ENCODE assay signal across 1 cellular context in the genomic region with DNA sequence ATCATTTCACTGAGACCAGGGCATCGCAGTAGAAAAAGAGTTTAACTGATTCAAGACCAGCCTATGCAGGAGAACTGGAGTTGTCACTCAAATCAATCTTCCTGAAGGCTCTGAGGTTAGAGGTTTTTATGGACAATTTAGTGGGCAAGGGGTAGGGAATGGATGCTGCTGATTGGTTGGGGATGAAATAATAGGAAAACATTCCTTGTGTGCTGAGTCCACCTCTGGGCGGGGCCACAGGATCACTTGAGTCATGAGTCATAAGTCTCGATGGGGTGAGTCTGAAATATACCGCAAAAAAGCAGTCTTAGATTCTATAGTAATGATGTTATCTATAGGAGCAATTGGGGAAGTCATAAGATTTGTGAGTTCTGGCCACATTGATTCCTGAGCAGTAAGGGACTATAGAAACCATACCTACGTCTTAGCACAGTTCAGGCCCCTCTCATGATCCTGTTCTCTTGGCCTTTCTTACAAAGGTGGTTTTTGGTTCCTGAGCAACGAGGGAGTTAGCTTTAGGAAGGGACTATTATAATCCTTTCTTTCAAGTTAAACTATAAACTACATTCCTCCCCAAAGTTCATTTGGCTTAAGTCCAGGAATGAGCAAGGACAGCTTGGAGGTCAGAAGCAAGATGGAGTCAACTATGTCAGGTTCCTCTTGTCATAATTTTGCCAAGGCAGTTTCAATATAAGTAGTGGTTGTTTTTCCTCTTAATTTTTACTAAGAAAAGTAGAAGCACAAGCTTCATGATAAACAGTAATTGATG.
TF ChIP-seq lines count a peak whose summit lies in the region.

No MANE protein-coding gene starts in this region.

TF ChIP-seq in K562, 482 proteins besides CTCF, POLR2A, EP300 and RAD21 (continued from another document and continues in another):
- TF ChIP-seq, protein P1, sequence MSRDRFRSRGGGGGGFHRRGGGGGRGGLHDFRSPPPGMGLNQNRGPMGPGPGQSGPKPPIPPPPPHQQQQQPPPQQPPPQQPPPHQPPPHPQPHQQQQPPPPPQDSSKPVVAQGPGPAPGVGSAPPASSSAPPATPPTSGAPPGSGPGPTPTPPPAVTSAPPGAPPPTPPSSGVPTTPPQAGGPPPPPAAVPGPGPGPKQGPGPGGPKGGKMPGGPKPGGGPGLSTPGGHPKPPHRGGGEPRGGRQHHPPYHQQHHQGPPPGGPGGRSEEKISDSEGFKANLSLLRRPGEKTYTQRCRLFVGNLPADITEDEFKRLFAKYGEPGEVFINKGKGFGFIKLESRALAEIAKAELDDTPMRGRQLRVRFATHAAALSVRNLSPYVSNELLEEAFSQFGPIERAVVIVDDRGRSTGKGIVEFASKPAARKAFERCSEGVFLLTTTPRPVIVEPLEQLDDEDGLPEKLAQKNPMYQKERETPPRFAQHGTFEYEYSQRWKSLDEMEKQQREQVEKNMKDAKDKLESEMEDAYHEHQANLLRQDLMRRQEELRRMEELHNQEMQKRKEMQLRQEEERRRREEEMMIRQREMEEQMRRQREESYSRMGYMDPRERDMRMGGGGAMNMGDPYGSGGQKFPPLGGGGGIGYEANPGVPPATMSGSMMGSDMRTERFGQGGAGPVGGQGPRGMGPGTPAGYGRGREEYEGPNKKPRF (IDR thresholded peaks at IDR 0.05; ENCODE audit: low read depth, low read length): no peak
- no peak for TF ChIP-seq SP2 (IDR thresholded peaks at IDR 0.05; ENCODE audit: extremely low read depth, low read depth, low read length, poor library complexity, severe bottlenecking)
- TF ChIP-seq, protein P2, sequence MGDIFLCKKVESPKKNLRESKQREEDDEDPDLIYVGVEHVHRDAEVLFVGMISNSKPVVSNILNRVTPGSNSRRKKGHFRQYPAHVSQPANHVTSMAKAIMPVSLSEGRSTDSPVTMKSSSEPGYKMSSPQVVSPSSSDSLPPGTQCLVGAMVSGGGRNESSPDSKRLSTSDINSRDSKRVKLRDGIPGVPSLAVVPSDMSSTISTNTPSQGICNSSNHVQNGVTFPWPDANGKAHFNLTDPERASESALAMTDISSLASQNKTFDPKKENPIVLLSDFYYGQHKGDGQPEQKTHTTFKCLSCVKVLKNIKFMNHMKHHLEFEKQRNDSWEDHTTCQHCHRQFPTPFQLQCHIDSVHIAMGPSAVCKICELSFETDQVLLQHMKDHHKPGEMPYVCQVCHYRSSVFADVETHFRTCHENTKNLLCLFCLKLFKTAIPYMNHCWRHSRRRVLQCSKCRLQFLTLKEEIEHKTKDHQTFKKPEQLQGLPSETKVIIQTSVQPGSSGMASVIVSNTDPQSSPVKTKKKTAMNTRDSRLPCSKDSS (IDR thresholded peaks at IDR 0.05; ENCODE audit: low read depth, partially characterized antibody): no peak
- peak; percentile 51; the same call in 1 of the 2 replicates for TF ChIP-seq ZKSCAN3 (CRISPR knock-in tag; IDR thresholded peaks at IDR 0.05)
- no peak for TF ChIP-seq NCOA1 (IDR thresholded peaks at IDR 0.05; ENCODE audit: low read depth)
- no peak for TF ChIP-seq ZNF133 (CRISPR knock-in tag; IDR thresholded peaks at IDR 0.05)
- peak; percentile 77 for TF ChIP-seq TEAD2 (tag; IDR thresholded peaks at IDR 0.05)
- TF ChIP-seq ARHGAP35 (IDR thresholded peaks at IDR 0.05; ENCODE audit: partially characterized antibody): no peak
- peak; percentile 55; the same call in 1 of the 2 replicates for TF ChIP-seq DIDO1 (tag; IDR thresholded peaks at IDR 0.05; ENCODE audit: low read depth)
- TF ChIP-seq RUNX1 (IDR thresholded peaks at IDR 0.05; ENCODE audit: low read depth): no peak
- TF ChIP-seq ZNF217 (CRISPR knock-in tag; IDR thresholded peaks at IDR 0.05): no peak
- no peak for TF ChIP-seq GATAD2B (IDR thresholded peaks at IDR 0.05; ENCODE audit: borderline replicate concordance)
- no peak for TF ChIP-seq PHF8 (IDR thresholded peaks at IDR 0.05; ENCODE audit: borderline replicate concordance, low read length)
- TF ChIP-seq FIP1L1 (IDR thresholded peaks at IDR 0.05; ENCODE audit: low read depth, low read length, poor library complexity, severe bottlenecking): no peak
- no peak for TF ChIP-seq RBM25 (IDR thresholded peaks at IDR 0.05; ENCODE audit: low read depth, low read length, severe bottlenecking)
- no peak for TF ChIP-seq BCL6 (CRISPR knock-in tag; IDR thresholded peaks at IDR 0.05)
- TF ChIP-seq, protein P3, sequence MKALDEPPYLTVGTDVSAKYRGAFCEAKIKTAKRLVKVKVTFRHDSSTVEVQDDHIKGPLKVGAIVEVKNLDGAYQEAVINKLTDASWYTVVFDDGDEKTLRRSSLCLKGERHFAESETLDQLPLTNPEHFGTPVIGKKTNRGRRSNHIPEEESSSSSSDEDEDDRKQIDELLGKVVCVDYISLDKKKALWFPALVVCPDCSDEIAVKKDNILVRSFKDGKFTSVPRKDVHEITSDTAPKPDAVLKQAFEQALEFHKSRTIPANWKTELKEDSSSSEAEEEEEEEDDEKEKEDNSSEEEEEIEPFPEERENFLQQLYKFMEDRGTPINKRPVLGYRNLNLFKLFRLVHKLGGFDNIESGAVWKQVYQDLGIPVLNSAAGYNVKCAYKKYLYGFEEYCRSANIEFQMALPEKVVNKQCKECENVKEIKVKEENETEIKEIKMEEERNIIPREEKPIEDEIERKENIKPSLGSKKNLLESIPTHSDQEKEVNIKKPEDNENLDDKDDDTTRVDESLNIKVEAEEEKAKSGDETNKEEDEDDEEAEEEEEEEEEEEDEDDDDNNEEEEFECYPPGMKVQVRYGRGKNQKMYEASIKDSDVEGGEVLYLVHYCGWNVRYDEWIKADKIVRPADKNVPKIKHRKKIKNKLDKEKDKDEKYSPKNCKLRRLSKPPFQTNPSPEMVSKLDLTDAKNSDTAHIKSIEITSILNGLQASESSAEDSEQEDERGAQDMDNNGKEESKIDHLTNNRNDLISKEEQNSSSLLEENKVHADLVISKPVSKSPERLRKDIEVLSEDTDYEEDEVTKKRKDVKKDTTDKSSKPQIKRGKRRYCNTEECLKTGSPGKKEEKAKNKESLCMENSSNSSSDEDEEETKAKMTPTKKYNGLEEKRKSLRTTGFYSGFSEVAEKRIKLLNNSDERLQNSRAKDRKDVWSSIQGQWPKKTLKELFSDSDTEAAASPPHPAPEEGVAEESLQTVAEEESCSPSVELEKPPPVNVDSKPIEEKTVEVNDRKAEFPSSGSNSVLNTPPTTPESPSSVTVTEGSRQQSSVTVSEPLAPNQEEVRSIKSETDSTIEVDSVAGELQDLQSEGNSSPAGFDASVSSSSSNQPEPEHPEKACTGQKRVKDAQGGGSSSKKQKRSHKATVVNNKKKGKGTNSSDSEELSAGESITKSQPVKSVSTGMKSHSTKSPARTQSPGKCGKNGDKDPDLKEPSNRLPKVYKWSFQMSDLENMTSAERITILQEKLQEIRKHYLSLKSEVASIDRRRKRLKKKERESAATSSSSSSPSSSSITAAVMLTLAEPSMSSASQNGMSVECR (CRISPR knock-in tag; IDR thresholded peaks at IDR 0.05): no peak
- TF ChIP-seq ZNF431 (CRISPR knock-in tag; IDR thresholded peaks at IDR 0.05): no peak
- 0 out of 2 replicates have a peak, but pooled peaks have one; percentile 37 for TF ChIP-seq ZNF134 (CRISPR knock-in tag; conservative IDR thresholded peaks at IDR 0.05)
- TF ChIP-seq SRSF9 (IDR thresholded peaks at IDR 0.05; ENCODE audit: borderline replicate concordance, low read depth, low read length): no peak
- TF ChIP-seq, protein P4, sequence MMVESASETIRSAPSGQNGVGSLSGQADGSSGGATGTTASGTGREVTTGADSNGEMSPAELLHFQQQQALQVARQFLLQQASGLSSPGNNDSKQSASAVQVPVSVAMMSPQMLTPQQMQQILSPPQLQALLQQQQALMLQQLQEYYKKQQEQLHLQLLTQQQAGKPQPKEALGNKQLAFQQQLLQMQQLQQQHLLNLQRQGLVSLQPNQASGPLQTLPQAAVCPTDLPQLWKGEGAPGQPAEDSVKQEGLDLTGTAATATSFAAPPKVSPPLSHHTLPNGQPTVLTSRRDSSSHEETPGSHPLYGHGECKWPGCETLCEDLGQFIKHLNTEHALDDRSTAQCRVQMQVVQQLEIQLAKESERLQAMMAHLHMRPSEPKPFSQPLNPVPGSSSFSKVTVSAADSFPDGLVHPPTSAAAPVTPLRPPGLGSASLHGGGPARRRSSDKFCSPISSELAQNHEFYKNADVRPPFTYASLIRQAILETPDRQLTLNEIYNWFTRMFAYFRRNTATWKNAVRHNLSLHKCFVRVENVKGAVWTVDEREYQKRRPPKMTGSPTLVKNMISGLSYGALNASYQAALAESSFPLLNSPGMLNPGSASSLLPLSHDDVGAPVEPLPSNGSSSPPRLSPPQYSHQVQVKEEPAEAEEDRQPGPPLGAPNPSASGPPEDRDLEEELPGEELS (CRISPR knock-in tag; IDR thresholded peaks at IDR 0.05; ENCODE audit: borderline replicate concordance): no peak
- TF ChIP-seq FOXM1 (IDR thresholded peaks at IDR 0.05; ENCODE audit: low read depth): no peak
- TF ChIP-seq FOXM1 (CRISPR knock-in tag; IDR thresholded peaks at IDR 0.05; ENCODE audit: low read depth): no peak
- TF ChIP-seq ZNF75A (CRISPR knock-in tag; IDR thresholded peaks at IDR 0.05): no peak
- TF ChIP-seq, protein P5, sequence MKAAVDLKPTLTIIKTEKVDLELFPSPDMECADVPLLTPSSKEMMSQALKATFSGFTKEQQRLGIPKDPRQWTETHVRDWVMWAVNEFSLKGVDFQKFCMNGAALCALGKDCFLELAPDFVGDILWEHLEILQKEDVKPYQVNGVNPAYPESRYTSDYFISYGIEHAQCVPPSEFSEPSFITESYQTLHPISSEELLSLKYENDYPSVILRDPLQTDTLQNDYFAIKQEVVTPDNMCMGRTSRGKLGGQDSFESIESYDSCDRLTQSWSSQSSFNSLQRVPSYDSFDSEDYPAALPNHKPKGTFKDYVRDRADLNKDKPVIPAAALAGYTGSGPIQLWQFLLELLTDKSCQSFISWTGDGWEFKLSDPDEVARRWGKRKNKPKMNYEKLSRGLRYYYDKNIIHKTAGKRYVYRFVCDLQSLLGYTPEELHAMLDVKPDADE (conservative IDR thresholded peaks at IDR 0.05; ENCODE audit: control insufficient read depth, low read depth, low read length): no peak
- TF ChIP-seq NFE2L1 (tag; IDR thresholded peaks at IDR 0.05; ENCODE audit: borderline replicate concordance, low read depth): peak; percentile 45; the same call in 1 of the 2 replicates
- TF ChIP-seq, protein P6, sequence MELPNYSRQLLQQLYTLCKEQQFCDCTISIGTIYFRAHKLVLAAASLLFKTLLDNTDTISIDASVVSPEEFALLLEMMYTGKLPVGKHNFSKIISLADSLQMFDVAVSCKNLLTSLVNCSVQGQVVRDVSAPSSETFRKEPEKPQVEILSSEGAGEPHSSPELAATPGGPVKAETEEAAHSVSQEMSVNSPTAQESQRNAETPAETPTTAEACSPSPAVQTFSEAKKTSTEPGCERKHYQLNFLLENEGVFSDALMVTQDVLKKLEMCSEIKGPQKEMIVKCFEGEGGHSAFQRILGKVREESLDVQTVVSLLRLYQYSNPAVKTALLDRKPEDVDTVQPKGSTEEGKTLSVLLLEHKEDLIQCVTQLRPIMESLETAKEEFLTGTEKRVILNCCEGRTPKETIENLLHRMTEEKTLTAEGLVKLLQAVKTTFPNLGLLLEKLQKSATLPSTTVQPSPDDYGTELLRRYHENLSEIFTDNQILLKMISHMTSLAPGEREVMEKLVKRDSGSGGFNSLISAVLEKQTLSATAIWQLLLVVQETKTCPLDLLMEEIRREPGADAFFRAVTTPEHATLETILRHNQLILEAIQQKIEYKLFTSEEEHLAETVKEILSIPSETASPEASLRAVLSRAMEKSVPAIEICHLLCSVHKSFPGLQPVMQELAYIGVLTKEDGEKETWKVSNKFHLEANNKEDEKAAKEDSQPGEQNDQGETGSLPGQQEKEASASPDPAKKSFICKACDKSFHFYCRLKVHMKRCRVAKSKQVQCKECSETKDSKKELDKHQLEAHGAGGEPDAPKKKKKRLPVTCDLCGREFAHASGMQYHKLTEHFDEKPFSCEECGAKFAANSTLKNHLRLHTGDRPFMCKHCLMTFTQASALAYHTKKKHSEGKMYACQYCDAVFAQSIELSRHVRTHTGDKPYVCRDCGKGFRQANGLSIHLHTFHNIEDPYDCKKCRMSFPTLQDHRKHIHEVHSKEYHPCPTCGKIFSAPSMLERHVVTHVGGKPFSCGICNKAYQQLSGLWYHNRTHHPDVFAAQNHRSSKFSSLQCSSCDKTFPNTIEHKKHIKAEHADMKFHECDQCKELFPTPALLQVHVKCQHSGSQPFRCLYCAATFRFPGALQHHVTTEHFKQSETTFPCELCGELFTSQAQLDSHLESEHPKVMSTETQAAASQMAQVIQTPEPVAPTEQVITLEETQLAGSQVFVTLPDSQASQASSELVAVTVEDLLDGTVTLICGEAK (IDR thresholded peaks at IDR 0.05): peak; percentile 23; the same call in 1 of the 2 replicates
- TF ChIP-seq, protein P6 (CRISPR knock-in tag; IDR thresholded peaks at IDR 0.05): no peak
- no peak for TF ChIP-seq MAFK (IDR thresholded peaks at IDR 0.05; ENCODE audit: low read length)
- TF ChIP-seq DPF2 (IDR thresholded peaks at IDR 0.05): peak; percentile 63; the same call in 1 of the 2 replicates
- no peak for TF ChIP-seq RBBP5 (IDR thresholded peaks at IDR 0.05; ENCODE audit: borderline replicate concordance, insufficient read depth, low read length, poor library complexity, severe bottlenecking)
- TF ChIP-seq HMG20B (CRISPR knock-in tag; IDR thresholded peaks at IDR 0.05): no peak
- TF ChIP-seq, protein P7, sequence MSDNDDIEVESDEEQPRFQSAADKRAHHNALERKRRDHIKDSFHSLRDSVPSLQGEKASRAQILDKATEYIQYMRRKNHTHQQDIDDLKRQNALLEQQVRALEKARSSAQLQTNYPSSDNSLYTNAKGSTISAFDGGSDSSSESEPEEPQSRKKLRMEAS (CRISPR knock-in tag; IDR thresholded peaks at IDR 0.05): no peak
- peak; percentile 77 for TF ChIP-seq ESRRA (IDR thresholded peaks at IDR 0.05; ENCODE audit: borderline replicate concordance, low read depth)
- TF ChIP-seq BRCA1 (IDR thresholded peaks at IDR 0.05): no peak
- no peak for TF ChIP-seq BRCA1 (CRISPR knock-in tag; IDR thresholded peaks at IDR 0.05)
- TF ChIP-seq PHB2 (IDR thresholded peaks at IDR 0.05; ENCODE audit: low read depth): no peak
- no peak for TF ChIP-seq MIER1 (IDR thresholded peaks at IDR 0.05; ENCODE audit: low read depth)
